ENCODE assay signal across 8 cellular contexts in genomic region chrX:135050603-135051002, GRCh38. TPM values are rescaled to one million over a fixed set of nuclear protein-coding genes. Genes with fewer than 3 reads are reported as not detected.
DNase-seq lines count a peak whose midpoint lies in the region; ATAC-seq and TF ChIP-seq lines count a peak whose summit lies in the region.

No MANE protein-coding gene starts in this region.

- ATAC-seq in left lung, result no peak
- no peak for ATAC-seq in HG02870 (IDR thresholded peaks at IDR 0.05; ENCODE audit: unreplicated experiment)

- peaks cover 1% of the 10 kb centered on the region for H3K36me3 Mint-ChIP-seq in activated naive CD4-positive, alpha-beta T cell treated with anti-CD3 and anti-CD28 coated beads, Interleukin-2, amount 50 U/mL, for 24 hours

- H3K4me1 ChIP-seq in ascending aorta (no peaks in the 10 kb centered on the region), left lung (peaks cover 0 to 9% of the 10 kb centered on the region in 2 donors), suprapubic skin (peaks cover 7% of the 10 kb centered on the region)

- H3K36me3 ChIP-seq in ascending aorta (no peaks in the 10 kb centered on the region), left lung (no peaks in the 10 kb centered on the region), suprapubic skin (no peaks in the 10 kb centered on the region)

- H3K27ac ChIP-seq in ascending aorta (no peak overlapping the region), left lung (no peak overlapping the region), suprapubic skin (no peak overlapping the region)

- peaks cover 28% of the 10 kb centered on the region for H3K4me1 Mint-ChIP-seq in activated naive CD4-positive, alpha-beta T cell treated with anti-CD3 and anti-CD28 coated beads, Interleukin-2, amount 50 U/mL, for 24 hours

- no peaks in the 10 kb centered on the region for H3K27me3 Mint-ChIP-seq in activated naive CD4-positive, alpha-beta T cell treated with anti-CD3 and anti-CD28 coated beads, Interleukin-2, amount 50 U/mL, for 24 hours

- intact Hi-C loops in ascending aorta (cut with DNase I) (loop anchor here (5.0 kb wide), 2 partner anchors 53 to 472 kb away; partner anchors contain the start of gene INTS6L), left lung (cut with DNase I) (no loop called here)

- H3K9me3 ChIP-seq in ascending aorta (no peaks in the 10 kb centered on the region), left lung (no peaks in the 10 kb centered on the region), suprapubic skin (no peaks in the 10 kb centered on the region)

- 73% methylated on average over 3 of the region's 3 CpGs for WGBS in suprapubic skin

- no peak for TF ChIP-seq EP300 in suprapubic skin (IDR thresholded peaks at IDR 0.05)

- H3K4me3 Mint-ChIP-seq in activated naive CD4-positive, alpha-beta T cell treated with anti-CD3 and anti-CD28 coated beads, Interleukin-2, amount 50 U/mL, for 24 hours, result peak overlapping the region; percentile 91

- TF ChIP-seq POLR2A in suprapubic skin (IDR thresholded peaks at IDR 0.05), result no peak

- H3K27me3 ChIP-seq in ascending aorta (no peaks in the 10 kb centered on the region), left lung (no peaks in the 10 kb centered on the region), suprapubic skin (no peaks in the 10 kb centered on the region)

- DNase-seq in activated naive CD4-positive, alpha-beta T cell (lab: John Stamatoyannopoulos, UW), result no peak
- no peak for DNase-seq in ascending aorta (ENCODE audit: low spot score in 2 of 2)
- DNase-seq in left lung, result no peak
- DNase-seq in suprapubic skin (ENCODE audit: low spot score in 2 of 2), result no peak
- no peak for DNase-seq in NCI-H2081 treated with DMSO at 0.1 percent for 48 hours (lab: John Stamatoyannopoulos, UW)
- DNase-seq in GM19240 (ENCODE audit: insufficient read length, low spot score), result no peak

- H3K27ac Mint-ChIP-seq in activated naive CD4-positive, alpha-beta T cell treated with anti-CD3 and anti-CD28 coated beads, Interleukin-2, amount 50 U/mL, for 24 hours, result no peak overlapping the region

- TF ChIP-seq CTCF in ascending aorta (IDR thresholded peaks at IDR 0.05) (no peak), left lung (IDR thresholded peaks at IDR 0.05) (no peak), suprapubic skin (IDR thresholded peaks at IDR 0.05) (no peak)

- H3K4me3 ChIP-seq in ascending aorta, result peak overlapping the region; percentile 56 to 72
- peak overlapping the region; percentile 32 to 56 for H3K4me3 ChIP-seq in left lung
- H3K4me3 ChIP-seq in suprapubic skin, result peak overlapping the region; percentile 57

- H3K9me3 Mint-ChIP-seq in activated naive CD4-positive, alpha-beta T cell treated with anti-CD3 and anti-CD28 coated beads, Interleukin-2, amount 50 U/mL, for 24 hours, result no peaks in the 10 kb centered on the region

RNA-seq across cellular contexts. Expression of gene RTL8A, which starts 1.3 kb away (rescaled TPM):
- total RNA-seq in ascending aorta (31.5 TPM), left lung (10 to 100 TPM; 30.0 to 36.6 TPM), suprapubic skin (10 to 100 TPM; 13.7 to 24.5 (median 17.8) TPM)

RNA-seq across cellular contexts. Expression of gene RTL8C, which starts 18.4 kb away (rescaled TPM):
- total RNA-seq in ascending aorta, result 96.7 TPM
- 100 to 1,000 TPM in 1 of 2 donors, 10 to 100 TPM in 1; 89.5 to 132 TPM for total RNA-seq in left lung
- 10 to 100 TPM; 45.9 to 64.3 (median 51.9) TPM for total RNA-seq in suprapubic skin

RNA-seq across cellular contexts. Expression of gene RTL8B, which starts 28.3 kb away (rescaled TPM):
- 25.5 TPM for total RNA-seq in ascending aorta
- total RNA-seq in left lung, result 10 to 100 TPM; 15.4 to 18.7 TPM
- 10 to 100 TPM in 1 of 4 donors, 1 to 10 TPM in 3; 8.6 to 15.0 (median 9.6) TPM for total RNA-seq in suprapubic skin

RNA-seq across cellular contexts. Expression of gene SMIM10L2B, which starts 47.9 kb away (rescaled TPM):
- total RNA-seq in ascending aorta, result 3.9 TPM
- total RNA-seq in left lung, result 1 to 10 TPM; 1.9 to 3.3 TPM
- 1 to 10 TPM; 1.4 to 3.1 (median 2.1) TPM for total RNA-seq in suprapubic skin

RNA-seq across cellular contexts. Expression of gene SMIM10, which starts 59.8 kb away (rescaled TPM):
- 11.7 TPM for total RNA-seq in ascending aorta
- total RNA-seq in left lung, result 1 to 10 TPM; 3.0 to 4.4 TPM
- 1 to 10 TPM in 3 of 4 donors, not detected in 1; 1.2 to 3.6 (median 1.4) TPM for total RNA-seq in suprapubic skin
